ENCODE assay signal across 27 cellular contexts in the genomic region with DNA sequence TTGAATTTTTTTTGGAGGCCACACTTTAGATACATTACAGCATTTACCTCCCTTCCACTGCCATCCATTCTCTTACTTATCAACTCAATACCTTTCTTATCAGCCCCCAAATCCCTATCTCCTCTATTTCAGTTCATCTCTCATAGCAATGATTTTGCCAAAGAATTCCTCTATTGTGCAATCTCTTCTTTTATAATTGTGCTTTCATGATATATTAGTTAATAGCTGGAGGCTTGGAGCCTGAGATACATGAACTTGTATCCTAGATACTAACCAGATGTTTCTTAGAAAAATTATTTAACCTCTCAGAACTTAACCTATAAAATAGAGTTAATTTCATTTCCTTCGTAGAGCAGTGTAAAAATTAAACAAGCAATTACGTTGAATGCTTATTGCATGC.
"Had no signal": no experiment of that assay in that cellular context is flagged by ENCODE, and none has a peak within 500 bp of the region (broad histone marks: within the 10 kb centered on the region; RNA-seq: fewer than 3 reads in every experiment).

No MANE protein-coding gene starts in this region.

- ATAC-seq: effector memory CD8-positive, alpha-beta T cell; esophagus mucosa; foreskin keratinocyte; gastroesophageal sphincter; heart left ventricle; left colon; left lung; left ventricle myocardium superior; lower lobe of right lung; mucosa of descending colon had no signal

- FAIRE-seq: endometrium, frontal cortex, kidney had no signal

- H3K36me3 ChIP-seq: colonic mucosa, esophagus squamous epithelium, gastroesophageal sphincter, heart left ventricle, left lung, lower lobe of right lung had no signal

- H3K27ac ChIP-seq: colonic mucosa, epithelial cell of prostate, esophagus squamous epithelium, foreskin keratinocyte, gastroesophageal sphincter, heart left ventricle, hepatocyte, left lung, lower lobe of right lung had no signal

- DNase-seq: colonic mucosa; cortex of kidney; effector CD8-positive, alpha-beta T cell; effector memory CD8-positive, alpha-beta T cell; endodermal cell; erythroblast; esophagus squamous epithelium; foreskin keratinocyte; heart left ventricle; hypothalamus; immature natural killer cell; islet precursor cell; kidney; kidney glomerular epithelial cell; left colon; left lung; left ventricle myocardium superior; lower lobe of right lung; mesenchymal stem cell; mucosa of descending colon; naive B cell had no signal

- H3K79me2 ChIP-seq: hepatocyte had no signal

- H2AFZ ChIP-seq: hepatocyte had no signal

- H3K4me1 ChIP-seq: colonic mucosa, esophagus squamous epithelium, foreskin keratinocyte, gastroesophageal sphincter, heart left ventricle, left lung, lower lobe of right lung had no signal

- H3K4me3 ChIP-seq: colonic mucosa, esophagus squamous epithelium, gastroesophageal sphincter, heart left ventricle, hepatocyte, left lung, lower lobe of right lung, mucosa of descending colon had no signal

- H3K27me3 ChIP-seq: colonic mucosa, esophagus squamous epithelium, foreskin keratinocyte, gastroesophageal sphincter, heart left ventricle, hepatocyte, left lung had no signal

- H3K9me3 ChIP-seq: colonic mucosa, esophagus squamous epithelium, gastroesophageal sphincter, left lung, lower lobe of right lung, mucosa of descending colon had no signal

- H3K4me2 ChIP-seq: hepatocyte had no signal
